Comparison of ENCODE assay signal across 8 cellular contexts in the genomic region with DNA sequence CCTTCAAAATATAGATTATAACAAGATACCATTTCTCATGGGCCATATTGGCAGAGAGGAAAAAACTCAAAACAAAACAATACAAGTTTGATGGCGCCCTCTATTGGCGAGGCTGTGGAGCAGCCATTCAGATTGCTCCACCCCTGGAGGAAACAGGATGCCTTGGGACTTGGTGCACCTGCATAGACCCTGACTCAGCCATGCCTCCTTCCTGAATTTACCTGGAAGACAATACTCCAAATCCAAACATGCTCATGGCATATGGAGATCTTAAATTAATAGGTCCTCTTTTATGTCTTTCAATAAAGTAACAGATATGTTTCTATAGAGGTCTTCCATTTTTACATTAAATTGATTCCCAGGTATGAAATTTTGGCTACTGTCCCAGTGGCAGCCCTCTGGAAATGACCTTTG.
DNase-seq lines count a peak whose midpoint lies in the region; ATAC-seq, FAIRE-seq and TF ChIP-seq lines count a peak whose summit lies in the region.

No MANE protein-coding gene starts in this region.

- H3K79me2 ChIP-seq in H1 (ENCODE audit: control insufficient read depth in 1 of 2, insufficient read depth in 2 of 2, low read length in 2 of 2), result no peaks in the 10 kb centered on the region
- H3K79me2 ChIP-seq in parathyroid adenoma, result no peaks in the 10 kb centered on the region

- FAIRE-seq in H1 (lab: Jason Lieb, UNC), result peak; percentile 86

- TF ChIP-seq POLR2A in H1 (IDR thresholded peaks at IDR 0.05; ENCODE audit: control extremely low read depth in 1 of 2, low read depth in 2 of 2, low read length in 2 of 2) (no peak), gastroesophageal sphincter (IDR thresholded peaks at IDR 0.05) (no peak)

- no peak overlapping the region for H2BK15ac ChIP-seq in H1 (ENCODE audit: low read length)

- no peak overlapping the region for H3K56ac ChIP-seq in H1 (replicated peaks; ENCODE audit: insufficient read length, low read depth, low read length)

- ATAC-seq in gastroesophageal sphincter (no peak), GM21786 (IDR thresholded peaks at IDR 0.05; ENCODE audit: unreplicated experiment) (no peak)

- CTCF ChIA-PET in H1 (lab: Charles Lee; ENCODE audit: partially characterized antibody), result interaction anchor here (0.6 to 2.6 kb wide), 12 partner anchors 8 to 112 kb away, joined by 3 to 18 read pairs (median 5); no protein-coding TSS in a partner anchor

- H4K20me1 ChIP-seq in H1 (replicated peaks in 1 of 2; ENCODE audit: control insufficient read depth in 1 of 2, insufficient read depth in 2 of 2, low read length in 2 of 2), result no peaks in the 10 kb centered on the region

- no peak overlapping the region for H4K8ac ChIP-seq in H1 (ENCODE audit: extremely low read depth, insufficient read depth, low read length)

- peak; percentile 79 for TF ChIP-seq RAD21 in H1 (IDR thresholded peaks at IDR 0.05 in 1 of 2, conservative IDR thresholded peaks at IDR 0.05 in 1 of 2; ENCODE audit: low read depth in 2 of 2, low read length in 2 of 2)

- no peak overlapping the region for H3K14ac ChIP-seq in H1 (ENCODE audit: insufficient read length)

- H2BK20ac ChIP-seq in H1 (ENCODE audit: low read length), result no peak overlapping the region

- DNase-seq in AG09309 (ENCODE audit: low read depth), result peak; percentile 5
- peak; percentile 58 for DNase-seq in GM19240 (ENCODE audit: insufficient read length, low spot score)
- peak; percentile 80 for DNase-seq in NCI-H69 (lab: John Stamatoyannopoulos, UW)
- DNase-seq in activated CD4-positive, alpha-beta T cell treated with anti-CD3 and anti-CD28 coated beads, Interleukin-2, amount 50 U/mL, for 48 hours, result peak; percentile 58 to 74
- DNase-seq in H1 (ENCODE audit: low read depth in 1 of 2, low spot score in 2 of 2), result peak; percentile 29 to 72

- no peak overlapping the region for H4K5ac ChIP-seq in H1 (ENCODE audit: insufficient read length, low read depth, low read length)

- no peaks in the 10 kb centered on the region for H3K23me2 ChIP-seq in H1 (ENCODE audit: low read depth, low read length)

- no peak overlapping the region for H2BK5ac ChIP-seq in H1 (ENCODE audit: low read depth, low read length)

- TF ChIP-seq EP300 in H1 (IDR thresholded peaks at IDR 0.05; ENCODE audit: borderline replicate concordance in 1 of 2, low read depth in 2 of 2, low read length in 2 of 2) (no peak), gastroesophageal sphincter (IDR thresholded peaks at IDR 0.05) (no peak)

- no peaks in the 10 kb centered on the region for H3K9me3 ChIP-seq in H1 (ENCODE audit: insufficient read depth in 2 of 2, low read depth in 1 of 2, low read length in 1 of 2)
- no peaks in the 10 kb centered on the region for H3K9me3 ChIP-seq in parathyroid adenoma (ENCODE audit: control insufficient read depth, low read length)
- H3K9me3 ChIP-seq in gastroesophageal sphincter, result no peaks in the 10 kb centered on the region

- H2AK5ac ChIP-seq in H1 (ENCODE audit: low read depth, low read length), result no peak overlapping the region

- no peak overlapping the region for H3K4me2 ChIP-seq in H1 (ENCODE audit: insufficient read depth in 1 of 2, low read depth in 2 of 2, low read length in 2 of 2)
- H3K4me2 ChIP-seq in parathyroid adenoma (ENCODE audit: low read length), result no peak overlapping the region

- TF ChIP-seq CTCF in AG09309 (IDR thresholded peaks at IDR 0.05; ENCODE audit: control insufficient read depth, insufficient read depth, low read depth, low read length, missing control alignments), result peak; percentile 72
- TF ChIP-seq CTCF in H1 (IDR thresholded peaks at IDR 0.05; ENCODE audit: control extremely low read depth in 1 of 3, insufficient read depth in 1 of 3, low read depth in 1 of 3, low read length in 3 of 3), result peak; percentile 83 to 92 (median 90)
- TF ChIP-seq CTCF in parathyroid adenoma (IDR thresholded peaks at IDR 0.05), result peak; percentile 67
- TF ChIP-seq CTCF in gastroesophageal sphincter (IDR thresholded peaks at IDR 0.05), result peak in 1 of 4 experiments; percentile 49

- WGBS in H1 (ENCODE audit: extremely low coverage in 1 of 2, insufficient coverage in 1 of 2, insufficient read length in 1 of 2, insufficient replicate concordance in 2 of 2, low coverage in 1 of 2, low lambda C conversion rate in 2 of 2, missing lambda C conversion rate in 1 of 2), 2 experiments, result 3% methylated on average over 2 of the region's 2 CpGs; no CpG with 5 or more reads in 1 of the 2 experiments
- 17 to 20% methylated on average over 1 to 2 of the region's 2 CpGs for WGBS in gastroesophageal sphincter (ENCODE audit: low coverage in 1 of 2), 2 donors

- no peaks in the 10 kb centered on the region for H3K79me1 ChIP-seq in H1 (ENCODE audit: low read depth, low read length)

- no peak overlapping the region for H3K4me3 ChIP-seq in AG09309 (ENCODE audit: control insufficient read depth, low read depth, low read length)
- no peak overlapping the region for H3K4me3 ChIP-seq in H1 (ENCODE audit: extremely low read depth in 1 of 4, insufficient read depth in 2 of 4, low read depth in 3 of 4, low read length in 4 of 4)
- H3K4me3 ChIP-seq in parathyroid adenoma (ENCODE audit: low read depth, low read length), result no peak overlapping the region
- no peak overlapping the region for H3K4me3 ChIP-seq in gastroesophageal sphincter

- no peaks in the 10 kb centered on the region for H3K4me1 ChIP-seq in H1 (replicated peaks in 1 of 4; ENCODE audit: control insufficient read depth in 3 of 4, insufficient read depth in 4 of 4, low read length in 3 of 4)
- H3K4me1 ChIP-seq in parathyroid adenoma, result peaks cover 5% of the 10 kb centered on the region
- peaks cover 0 to 8% (median 0%) of the 10 kb centered on the region in 3 donors for H3K4me1 ChIP-seq in gastroesophageal sphincter

- H2BK120ac ChIP-seq in H1 (replicated peaks; ENCODE audit: low read depth, low read length), result no peak overlapping the region

- POLR2A ChIA-PET in H1 (lab: Charles Lee; ENCODE audit: partially characterized antibody), result no interaction called here

- no peaks in the 10 kb centered on the region for H3K36me3 ChIP-seq in H1 (ENCODE audit: control insufficient read depth in 2 of 4, insufficient read depth in 4 of 4, low read length in 3 of 4)
- no peaks in the 10 kb centered on the region for H3K36me3 ChIP-seq in parathyroid adenoma (ENCODE audit: control insufficient read depth, insufficient read depth, low read length)
- no peaks in the 10 kb centered on the region for H3K36me3 ChIP-seq in gastroesophageal sphincter

- no peak overlapping the region for H3K23ac ChIP-seq in H1 (ENCODE audit: insufficient read length)

- H4K91ac ChIP-seq in H1 (replicated peaks; ENCODE audit: insufficient read length, low read length), result no peak overlapping the region

- H3K18ac ChIP-seq in H1 (ENCODE audit: extremely low read depth, low read length), result no peak overlapping the region

- H2BK12ac ChIP-seq in H1 (ENCODE audit: low read depth, low read length), result no peak overlapping the region

- H2AFZ ChIP-seq in H1 (ENCODE audit: low read length) (no peak overlapping the region), parathyroid adenoma (no peak overlapping the region)

- H3K27ac ChIP-seq in H1 (ENCODE audit: low read depth, low read length) (no peak overlapping the region), parathyroid adenoma (no peak overlapping the region), gastroesophageal sphincter (no peak overlapping the region)

- H3K4ac ChIP-seq in H1 (replicated peaks; ENCODE audit: insufficient read length, low read depth, low read length), result no peak overlapping the region

- H3K9ac ChIP-seq in H1 (replicated peaks in 1 of 4; ENCODE audit: extremely low read depth in 1 of 4, low read depth in 3 of 4, low read length in 3 of 4) (no peak overlapping the region), parathyroid adenoma (no peak overlapping the region)

- H3K27me3 ChIP-seq in H1 (replicated peaks in 1 of 4; ENCODE audit: control insufficient read depth in 3 of 4, extremely low read depth in 1 of 4, insufficient read depth in 3 of 4, low read length in 3 of 4), result no peaks in the 10 kb centered on the region
- H3K27me3 ChIP-seq in parathyroid adenoma (ENCODE audit: control insufficient read depth, insufficient read depth, low read length), result no peaks in the 10 kb centered on the region
- peaks cover 4% of the 10 kb centered on the region for H3K27me3 ChIP-seq in gastroesophageal sphincter

TF ChIP-seq in H1, 55 proteins besides CTCF, POLR2A, EP300 and RAD21:
- TF ChIP-seq JUND (IDR thresholded peaks at IDR 0.05; ENCODE audit: low read length), result 0 out of 2 replicates have a peak, but pooled peaks have one; percentile 13
- TF ChIP-seq YY1 (IDR thresholded peaks at IDR 0.05; ENCODE audit: low read depth, low read length), result peak; percentile 73; the same call in 1 of the 2 replicates
- TF ChIP-seq, protein P1, sequence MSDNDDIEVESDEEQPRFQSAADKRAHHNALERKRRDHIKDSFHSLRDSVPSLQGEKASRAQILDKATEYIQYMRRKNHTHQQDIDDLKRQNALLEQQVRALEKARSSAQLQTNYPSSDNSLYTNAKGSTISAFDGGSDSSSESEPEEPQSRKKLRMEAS (IDR thresholded peaks at IDR 0.05), result no peak
TF ChIP-seq in H1: peak in this region for 2.

Comparison
In these comparisons a context has a peak if more than half of its experiments do, and no peak if none do; other contexts are left out.
1. DNase-seq: peak in every context shown above with its lines; median percentile 80 in NCI-H69; 66 in activated CD4-positive, alpha-beta T cell treated with anti-CD3 and anti-CD28 coated beads, Interleukin-2, amount 50 U/mL, for 48 hours; 58 in GM19240; 50 in H1; 5 in AG09309.